Comparison of ENCODE assay signal across 13 cellular contexts in genomic region chr6:14035448-14035847, GRCh38.
DNase-seq lines count a peak whose midpoint lies in the region; ATAC-seq and TF ChIP-seq lines count a peak whose summit lies in the region.
"Had no signal": no experiment of that assay in that cellular context is flagged by ENCODE, and none has a peak within 500 bp of the region (broad histone marks: within the 10 kb centered on the region; RNA-seq: fewer than 3 reads in every experiment).

No MANE protein-coding gene starts in this region.

- peak; percentile 4 for DNase-seq in Caki2 (ENCODE audit: low read depth)
- peak; percentile 98 for DNase-seq in M059J (ENCODE audit: low read depth)
- DNase-seq in epithelial cell of proximal tubule (ENCODE audit: low read depth), result peak; percentile 93
- peak; percentile 33 for DNase-seq in mucosa of gallbladder (ENCODE audit: low spot score)
- DNase-seq in gastrocnemius medialis, result no peak
- DNase-seq in activated T-cell treated with anti-CD3 and anti-CD28 coated beads, Interleukin-2, amount 50 U/mL, for 72 hours, result no peak
- no peak for DNase-seq in NCI-H524 (lab: John Stamatoyannopoulos, UW)
- no peak for DNase-seq in cerebellar cortex (ENCODE audit: low spot score)
- DNase-seq: DMS79 treated with DMSO at 0.1 percent for 48 hours; mucosa of descending colon; stimulated activated CD4-positive, alpha-beta T cell treated with anti-CD3 and anti-CD28 coated beads, Interleukin-2, amount 100 ng/mL, for 48 hours; upper lobe of left lung had no signal

- ATAC-seq in gastrocnemius medialis, result no peak
- no peak for ATAC-seq in activated T-cell treated with anti-CD3 and anti-CD28 coated beads, Interleukin-2, amount 50 U/mL, for 72 hours (replicated peaks in 1 of 2)
- ATAC-seq: mucosa of descending colon had no signal

- in situ Hi-C loops in Caki2 (cut with HindIII; ENCODE audit: low pct_unique_long_range_greater_than_20kb, low sequenced_read_pairs), result no loop called here
- in situ Hi-C loops in gastrocnemius medialis (cut with MboI; ENCODE audit: low sequenced_read_pairs in 4 of 4), result no loop called here

- H3K4me3 ChIP-seq in epithelial cell of proximal tubule (ENCODE audit: low read depth, low read length) (no peak overlapping the region), gastrocnemius medialis (no peak overlapping the region)
- H3K4me3 ChIP-seq: mucosa of descending colon, upper lobe of left lung had no signal

- H3K27ac Mint-ChIP-seq in activated T-cell treated with anti-CD3 and anti-CD28 coated beads, Interleukin-2, amount 50 U/mL, for 72 hours, result no peak overlapping the region

- no peaks in the 10 kb centered on the region for H3K36me3 Mint-ChIP-seq in activated T-cell treated with anti-CD3 and anti-CD28 coated beads, Interleukin-2, amount 50 U/mL, for 72 hours (ENCODE audit: insufficient read depth in 2 of 2)

- H3K4me1 Mint-ChIP-seq in activated T-cell treated with anti-CD3 and anti-CD28 coated beads, Interleukin-2, amount 50 U/mL, for 72 hours (ENCODE audit: low read depth), result peaks cover 9% of the 10 kb centered on the region

- peaks cover 48% of the 10 kb centered on the region for H3K27me3 Mint-ChIP-seq in activated T-cell treated with anti-CD3 and anti-CD28 coated beads, Interleukin-2, amount 50 U/mL, for 72 hours (ENCODE audit: low read depth)

- H3K9me3 Mint-ChIP-seq in activated T-cell treated with anti-CD3 and anti-CD28 coated beads, Interleukin-2, amount 50 U/mL, for 72 hours, result no peaks in the 10 kb centered on the region

- H3K4me1 ChIP-seq in gastrocnemius medialis, result no peaks in the 10 kb centered on the region

- H3K36me3 ChIP-seq in gastrocnemius medialis, result no peaks in the 10 kb centered on the region
- H3K36me3 ChIP-seq: upper lobe of left lung had no signal

- no peaks in the 10 kb centered on the region for H3K9me3 ChIP-seq in gastrocnemius medialis
- H3K9me3 ChIP-seq: mucosa of descending colon, upper lobe of left lung had no signal

- TF ChIP-seq POLR2A in gastrocnemius medialis (IDR thresholded peaks at IDR 0.05), result no peak

- intact Hi-C loops in gastrocnemius medialis (cut with DNase I; ENCODE audit: low total_unique reads), result no loop called here

- TF ChIP-seq CTCF in epithelial cell of proximal tubule (conservative IDR thresholded peaks at IDR 0.05; ENCODE audit: low read depth, low read length), result no peak
- no peak for TF ChIP-seq CTCF in gastrocnemius medialis (IDR thresholded peaks at IDR 0.05 in 4 of 5, conservative IDR thresholded peaks at IDR 0.05 in 1 of 5)

- peaks cover 0 to 15% (median 0%) of the 10 kb centered on the region in 3 donors for H3K27me3 ChIP-seq in gastrocnemius medialis
- H3K27me3 ChIP-seq: upper lobe of left lung had no signal

- H3K27ac ChIP-seq in gastrocnemius medialis, result no peak overlapping the region
- H3K27ac ChIP-seq: VCaP had no signal

- H3K4me3 Mint-ChIP-seq in activated T-cell treated with anti-CD3 and anti-CD28 coated beads, Interleukin-2, amount 50 U/mL, for 72 hours, result no peak overlapping the region

Comparison
In these comparisons a context has a peak if more than half of its experiments do, and no peak if none do; other contexts are left out.
1. DNase-seq: peak in Caki2 (single experiment), M059J (single experiment), epithelial cell of proximal tubule (single experiment) and mucosa of gallbladder (single experiment); none in gastrocnemius medialis (0 of 2), activated T-cell treated with anti-CD3 and anti-CD28 coated beads, Interleukin-2, amount 50 U/mL, for 72 hours (0 of 2), NCI-H524 (0 of 2) and cerebellar cortex (single experiment).